In genomic region chr19:17138937-17139598, GRCh38 we compare ENCODE assay signal across 25 cellular contexts.
DNase-seq lines count a peak whose midpoint lies in the region; ATAC-seq and TF ChIP-seq lines count a peak whose summit lies in the region.
"Had no signal": no experiment of that assay in that cellular context is flagged by ENCODE, and none has a peak within 500 bp of the region (broad histone marks: within the 10 kb centered on the region; RNA-seq: fewer than 3 reads in every experiment).

No MANE protein-coding gene starts in this region.

- H3K4me3 ChIP-seq in cardiac muscle cell (no peak overlapping the region), lung (no peak overlapping the region), thyroid gland (replicated peaks in 1 of 3) (no peak overlapping the region)
- H3K4me3 ChIP-seq: colonic mucosa, HAP-1, K562, Peyer's patch had no signal

- no peaks in the 10 kb centered on the region for H3K9me3 Mint-ChIP-seq in immature natural killer cell
- H3K9me3 Mint-ChIP-seq: memory B cell had no signal

- H3K27me3 ChIP-seq in cardiac muscle cell (no peaks in the 10 kb centered on the region), lung (ENCODE audit: control insufficient read depth, insufficient read depth) (no peaks in the 10 kb centered on the region), thyroid gland (no peaks in the 10 kb centered on the region)
- H3K27me3 ChIP-seq: colonic mucosa, Peyer's patch had no signal

- H3K36me3 ChIP-seq in cardiac muscle cell, result no peaks in the 10 kb centered on the region
- H3K36me3 ChIP-seq in lung (ENCODE audit: control insufficient read depth in 2 of 2, insufficient read depth in 2 of 2, low read length in 2 of 2), result no peaks in the 10 kb centered on the region
- no peaks in the 10 kb centered on the region for H3K36me3 ChIP-seq in thyroid gland
- H3K36me3 ChIP-seq: colonic mucosa, HAP-1, Peyer's patch had no signal

- H3K4me1 ChIP-seq in cardiac muscle cell (ENCODE audit: low read depth), result peaks cover 17% of the 10 kb centered on the region
- peaks cover 19 to 20% of the 10 kb centered on the region in 2 donors for H3K4me1 ChIP-seq in lung (ENCODE audit: control insufficient read depth in 2 of 2, insufficient read depth in 2 of 2, low read length in 2 of 2)
- H3K4me1 ChIP-seq in thyroid gland, result peaks cover 16 to 20% of the 10 kb centered on the region in 2 donors
- H3K4me1 ChIP-seq: colonic mucosa had no signal

- no peak for DNase-seq in cardiac muscle cell (ENCODE audit: low read depth in 1 of 2, low spot score in 1 of 2)
- DNase-seq in lung (ENCODE audit: low spot score), result peak; percentile 72
- peak; percentile 49 to 69 for DNase-seq in thyroid gland
- DNase-seq in GM03348 (ENCODE audit: low spot score), result no peak
- DNase-seq in immature natural killer cell, result no peak
- no peak for DNase-seq in anterior cingulate cortex (lab: John Stamatoyannopoulos, UW)
- no peak for DNase-seq in amygdala (lab: John Stamatoyannopoulos, UW)
- DNase-seq: activated CD8-positive, alpha-beta T cell treated with anti-CD3 and anti-CD28 coated beads, Interleukin-2, amount 10 ng/mL, durations not matched to agents 7 days and 5 days; activated naive CD4-positive, alpha-beta T cell treated with Interleukin-2 at 50 U/mL for 16 hours; activated T-cell treated with anti-CD3 and anti-CD28 coated beads, Interleukin-2, amount 50 U/mL, for 1 hour; colonic mucosa; COR-L47; naive B cell; NCI-H146; NCI-H226; Peyer's patch; small intestine; stimulated activated CD4-positive, alpha-beta T cell treated with anti-CD3 and anti-CD28 coated beads, Interleukin-2, amount 100 ng/mL, for 48 hours; stimulated activated naive CD4-positive, alpha-beta T cell treated with Interleukin-2 at 50 U/mL for 16 hours; T-helper 9 cell had no signal

- H3K36me3 Mint-ChIP-seq in immature natural killer cell, result peaks cover 0 to 18% (median 4%) of the 10 kb centered on the region in 3 donors
- H3K36me3 Mint-ChIP-seq: naive B cell had no signal

- peak overlapping the region in 1 of 6 donors; percentile 8 for H3K27ac Mint-ChIP-seq in immature natural killer cell
- H3K27ac Mint-ChIP-seq: activated CD8-positive, alpha-beta T cell treated with anti-CD3 and anti-CD28 coated beads, Interleukin-2, amount 10 ng/mL, durations not matched to agents 7 days and 5 days; memory B cell had no signal

- peak; percentile 16 for ATAC-seq in lung (ENCODE audit: insufficient read depth, low FRiP score)
- ATAC-seq: activated CD8-positive, alpha-beta T cell treated with anti-CD3 and anti-CD28 coated beads, Interleukin-2, amount 10 ng/mL, durations not matched to agents 7 days and 5 days; K562 had no signal

- H3K27ac ChIP-seq in VCaP (peak overlapping the region; percentile 73), cardiac muscle cell (peak overlapping the region; percentile 65), lung (ENCODE audit: low read depth in 1 of 2, low read length in 1 of 2) (peak overlapping the region; percentile 51 to 60), thyroid gland (no peak overlapping the region)
- H3K27ac ChIP-seq: colonic mucosa, parathyroid adenoma had no signal

- no peak overlapping the region for H3K4me3 Mint-ChIP-seq in immature natural killer cell
- H3K4me3 Mint-ChIP-seq: activated CD8-positive, alpha-beta T cell treated with anti-CD3 and anti-CD28 coated beads, Interleukin-2, amount 10 ng/mL, durations not matched to agents 7 days and 5 days; memory B cell had no signal

- H3K27me3 Mint-ChIP-seq in immature natural killer cell (ENCODE audit: low read depth in 3 of 3), result peaks cover 2 to 4% (median 3%) of the 10 kb centered on the region in 3 donors
- H3K27me3 Mint-ChIP-seq: memory B cell, naive B cell had no signal

- no peak for TF ChIP-seq POLR2A in thyroid gland (IDR thresholded peaks at IDR 0.05)

- H3K9me3 ChIP-seq in cardiac muscle cell (ENCODE audit: low read depth) (no peaks in the 10 kb centered on the region), lung (ENCODE audit: control insufficient read depth in 2 of 2, insufficient read depth in 1 of 2, low read length in 1 of 2) (no peaks in the 10 kb centered on the region), thyroid gland (no peaks in the 10 kb centered on the region)
- H3K9me3 ChIP-seq: colonic mucosa, HAP-1, Peyer's patch had no signal

- intact Hi-C loops in thyroid gland (cut with DNase I), result no loop called here

- no peak for TF ChIP-seq CTCF in VCaP (conservative IDR thresholded peaks at IDR 0.05)
- TF ChIP-seq CTCF in cardiac muscle cell (IDR thresholded peaks at IDR 0.05; ENCODE audit: low read depth, low read length), result no peak
- TF ChIP-seq CTCF in lung (IDR thresholded peaks at IDR 0.05; ENCODE audit: control extremely low read depth, extremely low read depth), result no peak
- no peak for TF ChIP-seq CTCF in thyroid gland (IDR thresholded peaks at IDR 0.05)

- peaks cover 52 to 53% of the 10 kb centered on the region in 2 donors for H3K4me1 Mint-ChIP-seq in immature natural killer cell

- WGBS in lung, 2 donors, result 69 to 87% methylated on average over 10 of the region's 10 CpGs
- 59 to 87% methylated on average over 8 to 10 of the region's 10 CpGs for WGBS in thyroid gland, 2 donors

Comparison
In these comparisons a context has a peak if more than half of its experiments do, and no peak if none do; other contexts are left out.
1. H3K27ac ChIP-seq: peak in VCaP (single experiment), cardiac muscle cell (single experiment) and lung (2 of 2); none in thyroid gland (0 of 3).
2. DNase-seq: peak in lung (single experiment) and thyroid gland (2 of 2); none in cardiac muscle cell (0 of 2), GM03348 (single experiment), immature natural killer cell (0 of 3), anterior cingulate cortex (0 of 58) and amygdala (0 of 56).